27 cellular contexts compared by ENCODE assay signal in the genomic region with DNA sequence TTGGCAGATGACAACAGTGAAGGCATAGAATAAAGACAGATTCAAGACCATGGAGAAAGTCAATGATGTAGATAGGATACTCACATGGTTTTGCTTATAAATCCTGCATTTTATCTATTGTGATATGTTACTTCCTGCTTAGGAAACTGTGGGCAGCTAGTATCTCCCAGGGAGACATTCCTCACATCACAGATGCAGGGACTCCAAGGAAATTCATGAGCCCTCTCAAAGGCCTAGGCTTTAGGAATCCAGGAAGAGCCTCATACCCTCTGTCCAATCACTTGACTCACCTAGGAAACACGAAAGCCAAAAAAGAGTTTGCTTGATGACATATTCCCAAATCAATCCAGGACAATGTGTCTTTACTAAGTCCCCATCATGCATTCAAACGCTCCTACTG.
"Had no signal": no experiment of that assay in that cellular context is flagged by ENCODE, and none has a peak within 500 bp of the region (broad histone marks: within the 10 kb centered on the region; RNA-seq: fewer than 3 reads in every experiment).

No MANE protein-coding gene starts in this region.

- H3K4me1 ChIP-seq: parathyroid adenoma, thyroid gland had no signal

- H3K9me3 ChIP-seq: ovary, psoas muscle, right lobe of liver, sigmoid colon, stomach, thoracic aorta, thyroid gland, tibial nerve, upper lobe of left lung, vagina had no signal

- H3K27ac Mint-ChIP-seq: nephron; neural progenitor cell; progenitor cell of endocrine pancreas; stimulated activated effector memory CD8-positive, alpha-beta T cell treated with anti-CD3 and anti-CD28 coated beads, Interleukin-12 subunit alpha, Interleukin-12 subunit beta, amount 100 ng/mL, for 72 hours; stimulated activated naive B cell treated with anti-CD40 and anti-IgM and Interleukin-4, amounts not matched to agents 10 μg/mL and 1 μg/mL and 100 μg/mL, for 72 hours; stimulated activated naive CD8-positive, alpha-beta T cell treated with anti-CD3 and anti-CD28 coated beads, Interleukin-15, Interleukin-2, amounts not matched to agents 100 ng/mL and 50 ng/mL, for 24 hours had no signal

- H3K27me3 Mint-ChIP-seq: stimulated activated naive B cell treated with anti-CD40 and anti-IgM and Interleukin-4, amounts not matched to agents 10 μg/mL and 1 μg/mL and 100 μg/mL, for 72 hours had no signal

- H3K4me3 Mint-ChIP-seq: nephron; neural progenitor cell; stimulated activated effector memory CD8-positive, alpha-beta T cell treated with anti-CD3 and anti-CD28 coated beads, Interleukin-12 subunit alpha, Interleukin-12 subunit beta, amount 100 ng/mL, for 72 hours; stimulated activated naive B cell treated with anti-CD40 and anti-IgM and Interleukin-4, amounts not matched to agents 10 μg/mL and 1 μg/mL and 100 μg/mL, for 72 hours; stimulated activated naive CD8-positive, alpha-beta T cell treated with anti-CD3 and anti-CD28 coated beads, Interleukin-15, Interleukin-2, amounts not matched to agents 100 ng/mL and 50 ng/mL, for 24 hours had no signal

- H3K36me3 ChIP-seq: neural progenitor cell, ovary, right lobe of liver, sigmoid colon, stomach, thoracic aorta, thyroid gland, tibial nerve, upper lobe of left lung, vagina had no signal

- H3K4me1 Mint-ChIP-seq: stimulated activated effector memory CD8-positive, alpha-beta T cell treated with anti-CD3 and anti-CD28 coated beads, Interleukin-12 subunit alpha, Interleukin-12 subunit beta, amount 100 ng/mL, for 72 hours; stimulated activated naive B cell treated with anti-CD40 and anti-IgM and Interleukin-4, amounts not matched to agents 10 μg/mL and 1 μg/mL and 100 μg/mL, for 72 hours had no signal

- H3K27ac ChIP-seq: neural progenitor cell, ovary, parathyroid adenoma, psoas muscle, right lobe of liver, sigmoid colon, stomach, thoracic aorta, thyroid gland, tibial nerve, upper lobe of left lung, vagina had no signal

- H3K4me3 ChIP-seq: neural progenitor cell, ovary, psoas muscle, right lobe of liver, sigmoid colon, stomach, thoracic aorta, thyroid gland, tibial nerve, upper lobe of left lung, vagina had no signal

- H3K9me3 Mint-ChIP-seq: nephron; neural progenitor cell; stimulated activated naive B cell treated with anti-CD40 and anti-IgM and Interleukin-4, amounts not matched to agents 10 μg/mL and 1 μg/mL and 100 μg/mL, for 72 hours; stimulated activated naive CD8-positive, alpha-beta T cell treated with anti-CD3 and anti-CD28 coated beads, Interleukin-15, Interleukin-2, amounts not matched to agents 100 ng/mL and 50 ng/mL, for 24 hours had no signal

- H3K36me3 Mint-ChIP-seq: neural progenitor cell; stimulated activated effector memory CD8-positive, alpha-beta T cell treated with anti-CD3 and anti-CD28 coated beads, Interleukin-12 subunit alpha, Interleukin-12 subunit beta, amount 100 ng/mL, for 72 hours; stimulated activated naive B cell treated with anti-CD40 and anti-IgM and Interleukin-4, amounts not matched to agents 10 μg/mL and 1 μg/mL and 100 μg/mL, for 72 hours had no signal

- H3K27me3 ChIP-seq: neural progenitor cell, ovary, right lobe of liver, sigmoid colon, stomach, thyroid gland, tibial nerve, upper lobe of left lung, vagina had no signal

- H3K9ac ChIP-seq: neural progenitor cell, parathyroid adenoma had no signal

- DNase-seq: occipital lobe; ovary; posterior cingulate gyrus; psoas muscle; right cardiac atrium; right lobe of liver; sigmoid colon; small intestine; stimulated activated CD4-positive, alpha-beta T cell treated with anti-CD3 and anti-CD28 coated beads, Interleukin-15, amount 100 ng/mL, for 24 hours; stimulated activated CD4-positive, alpha-beta T cell treated with anti-CD3 and anti-CD28 coated beads, Interleukin-2, amount 100 ng/mL, for 24 hours; stimulated activated CD4-positive, alpha-beta T cell treated with anti-CD3 and anti-CD28 coated beads, Interleukin-2, amount 100 ng/mL, for 48 hours; stimulated activated CD4-positive, alpha-beta T cell treated with anti-CD3 and anti-CD28 coated beads, Interleukin-4, amount 100 ng/mL, for 24 hours; stimulated activated naive B cell treated with anti-CD40 and anti-IgM and Interleukin-4, amounts not matched to agents 10 μg/mL and 1 μg/mL and 100 μg/mL, for 72 hours; stimulated activated naive CD4-positive, alpha-beta T cell treated with Interleukin-2 at 50 U/mL for 16 hours; stomach; thyroid gland; trophoblast cell; upper lobe of left lung had no signal
